Comparison of ENCODE assay signal across 32 cellular contexts in the genomic region with DNA sequence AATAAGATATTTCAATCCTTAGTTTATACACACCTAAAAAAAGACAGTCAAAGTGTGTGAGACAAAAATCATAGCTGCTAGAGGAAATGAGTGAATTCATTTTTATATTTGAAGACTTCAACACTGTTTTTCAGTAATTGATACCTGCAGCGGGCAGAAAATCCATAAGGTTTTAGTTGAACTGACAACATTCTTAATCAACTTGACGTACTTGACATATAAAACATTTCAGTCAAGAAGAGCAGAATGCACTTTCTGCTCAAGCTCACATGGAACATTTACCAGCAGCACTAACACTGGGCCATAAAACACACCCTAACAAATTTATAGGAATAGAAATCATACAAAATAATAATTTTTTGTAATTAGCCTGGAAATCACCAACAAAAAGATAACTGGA.
DNase-seq lines count a peak whose midpoint lies in the region; ATAC-seq, FAIRE-seq and TF ChIP-seq lines count a peak whose summit lies in the region.
"Had no signal": no experiment of that assay in that cellular context is flagged by ENCODE, and none has a peak within 500 bp of the region (broad histone marks: within the 10 kb centered on the region; RNA-seq: fewer than 3 reads in every experiment).

No MANE protein-coding gene starts in this region.

- H3K9ac ChIP-seq in neural cell (ENCODE audit: low read length), result no peak overlapping the region
- H3K9ac ChIP-seq: BLaER1; BLaER1 treated with 17β-estradiol and CSF1 and Interleukin-3, amounts not matched to agents 10 nM and 100 nM had no signal

- H3K9me2 ChIP-seq in neural cell (ENCODE audit: insufficient read depth, low read length), result no peaks in the 10 kb centered on the region

- no peak overlapping the region for H3K4me3 Mint-ChIP-seq in naive thymus-derived CD8-positive, alpha-beta T cell
- H3K4me3 Mint-ChIP-seq: B cell; CD14-positive monocyte; CD4-positive, alpha-beta memory T cell; CD4-positive, alpha-beta T cell; CD4-positive, CD25-positive, alpha-beta regulatory T cell; CD8-positive, alpha-beta memory T cell; CD8-positive, alpha-beta T cell had no signal

- ATAC-seq in naive thymus-derived CD8-positive, alpha-beta T cell, result no peak
- ATAC-seq: A549; CD8-positive, alpha-beta T cell had no signal

- H2AFZ ChIP-seq in neural cell (ENCODE audit: low read depth, low read length), result no peak overlapping the region

- peaks cover 0 to 26% (median 6%) of the 10 kb centered on the region in 9 donors for H3K9me3 Mint-ChIP-seq in naive thymus-derived CD8-positive, alpha-beta T cell
- H3K9me3 Mint-ChIP-seq: CD4-positive, alpha-beta T cell had no signal

- no peaks in the 10 kb centered on the region for H3K9me3 ChIP-seq in neural cell (ENCODE audit: low read length)
- H3K9me3 ChIP-seq: A549, BE2C, BLaER1, Caco-2 had no signal

- no peaks in the 10 kb centered on the region for H3K36me3 ChIP-seq in neural cell (ENCODE audit: insufficient read depth, low read length)
- H3K36me3 ChIP-seq: BE2C; BLaER1; BLaER1 treated with 17β-estradiol and CSF1 and Interleukin-3, amounts not matched to agents 10 nM and 100 nM had no signal

- no peak for TF ChIP-seq CTCF in D721Med (IDR thresholded peaks at IDR 0.05; ENCODE audit: insufficient read depth, missing control alignments)
- no peak for TF ChIP-seq CTCF in neural cell (IDR thresholded peaks at IDR 0.05; ENCODE audit: poor library complexity, severe bottlenecking)

- H3K27ac Mint-ChIP-seq in naive thymus-derived CD8-positive, alpha-beta T cell, result no peak overlapping the region
- H3K27ac Mint-ChIP-seq: B cell; CD14-positive monocyte; CD4-positive, alpha-beta memory T cell; CD4-positive, alpha-beta T cell; CD4-positive, CD25-positive, alpha-beta regulatory T cell; CD8-positive, alpha-beta memory T cell; CD8-positive, alpha-beta T cell had no signal

- TF ChIP-seq RAD21 in neural cell (conservative IDR thresholded peaks at IDR 0.05), result no peak

- H3K27me3 ChIP-seq in neural cell (ENCODE audit: insufficient read depth, low read depth, low read length), result no peaks in the 10 kb centered on the region
- H3K27me3 ChIP-seq: BE2C; BLaER1; BLaER1 treated with 17β-estradiol and CSF1 and Interleukin-3, amounts not matched to agents 10 nM and 100 nM had no signal

- POLR2A ChIA-PET in naive thymus-derived CD8-positive, alpha-beta T cell (lab: Charles Lee), result no interaction called here

- H3K36me3 Mint-ChIP-seq in naive thymus-derived CD8-positive, alpha-beta T cell, result no peaks in the 10 kb centered on the region
- H3K36me3 Mint-ChIP-seq: CD14-positive monocyte; CD4-positive, alpha-beta memory T cell; CD4-positive, CD25-positive, alpha-beta regulatory T cell; CD8-positive, alpha-beta memory T cell; CD8-positive, alpha-beta T cell had no signal

- H3F3A ChIP-seq in neural cell (ENCODE audit: insufficient read depth, low read length, poor library complexity, severe bottlenecking), result no peaks in the 10 kb centered on the region

- no peaks in the 10 kb centered on the region for H3K79me2 ChIP-seq in neural cell (replicated peaks; ENCODE audit: insufficient read depth, low read length)

- peak; percentile 74 for TF ChIP-seq EP300 in neural cell (conservative IDR thresholded peaks at IDR 0.05; ENCODE audit: poor library complexity, severe bottlenecking)

- no peak overlapping the region for H3K27ac ChIP-seq in neural cell (ENCODE audit: low read length)
- H3K27ac ChIP-seq: 22Rv1; A549; BLaER1; BLaER1 treated with 17β-estradiol and CSF1 and Interleukin-3, amounts not matched to agents 10 nM and 100 nM; C4-2B had no signal

- DNase-seq in D721Med (ENCODE audit: insufficient read length, low spot score), result no peak
- DNase-seq in naive thymus-derived CD8-positive, alpha-beta T cell, result no peak
- DNase-seq in activated effector memory CD4-positive, alpha-beta T cell treated with Interleukin-2 at 50 U/mL for 16 hours, result no peak
- DNase-seq: 8988T; ACHN; AML-193; BE2C; C1 segment of cervical spinal cord; Caco-2; Calu3; CD4-positive, alpha-beta memory T cell; CD4-positive, alpha-beta T cell; CD4-positive, CD25-positive, alpha-beta regulatory T cell; CD8-positive, alpha-beta memory T cell; CD8-positive, alpha-beta T cell; COR-L47; DMS 273 treated with DMSO at 0.1 percent for 48 hours; DMS153; DMS53; DMS79; DMS79 treated with DMSO at 0.1 percent for 48 hours; DND-41; EL had no signal

- peak; percentile 25 for FAIRE-seq in D721Med (lab: Jason Lieb, UNC)
- FAIRE-seq: A204.1, A549 had no signal

- no peak overlapping the region for H3K4me2 ChIP-seq in neural cell (ENCODE audit: low read length)
- H3K4me2 ChIP-seq: A549; BLaER1; BLaER1 treated with 17β-estradiol and CSF1 and Interleukin-3, amounts not matched to agents 10 nM and 100 nM had no signal

- no peaks in the 10 kb centered on the region for H3K27me3 Mint-ChIP-seq in naive thymus-derived CD8-positive, alpha-beta T cell
- H3K27me3 Mint-ChIP-seq: B cell; CD4-positive, alpha-beta memory T cell; CD4-positive, alpha-beta T cell; CD4-positive, CD25-positive, alpha-beta regulatory T cell; CD8-positive, alpha-beta memory T cell had no signal

- H3K4me1 Mint-ChIP-seq in naive thymus-derived CD8-positive, alpha-beta T cell, result no peaks in the 10 kb centered on the region
- H3K4me1 Mint-ChIP-seq: B cell; CD14-positive monocyte; CD4-positive, alpha-beta memory T cell; CD4-positive, CD25-positive, alpha-beta regulatory T cell; CD8-positive, alpha-beta memory T cell had no signal

- H3K4me3 ChIP-seq in neural cell (ENCODE audit: low read length), result no peak overlapping the region
- H3K4me3 ChIP-seq: A549; BLaER1; BLaER1 treated with 17β-estradiol and CSF1 and Interleukin-3, amounts not matched to agents 10 nM and 100 nM had no signal

- no peaks in the 10 kb centered on the region for H4K20me1 ChIP-seq in neural cell (ENCODE audit: insufficient read depth)
- H4K20me1 ChIP-seq: BLaER1; BLaER1 treated with 17β-estradiol and CSF1 and Interleukin-3, amounts not matched to agents 10 nM and 100 nM had no signal

TF ChIP-seq in neural cell, 6 proteins besides CTCF, POLR2A, EP300 and RAD21:
- TF ChIP-seq MXI1 (conservative IDR thresholded peaks at IDR 0.05; ENCODE audit: poor library complexity, severe bottlenecking) (no peak), SMC3 (conservative IDR thresholded peaks at IDR 0.05; ENCODE audit: poor library complexity) (no peak), POLR2AphosphoS5 (IDR thresholded peaks at IDR 0.05) (peak; percentile 51), EZH2 (IDR thresholded peaks at IDR 0.05; ENCODE audit: borderline replicate concordance, insufficient read depth, low read length, poor library complexity, severe bottlenecking) (no peak), TAF1 (IDR thresholded peaks at IDR 0.05; ENCODE audit: low read depth) (no peak)
- TF ChIP-seq, protein P1, sequence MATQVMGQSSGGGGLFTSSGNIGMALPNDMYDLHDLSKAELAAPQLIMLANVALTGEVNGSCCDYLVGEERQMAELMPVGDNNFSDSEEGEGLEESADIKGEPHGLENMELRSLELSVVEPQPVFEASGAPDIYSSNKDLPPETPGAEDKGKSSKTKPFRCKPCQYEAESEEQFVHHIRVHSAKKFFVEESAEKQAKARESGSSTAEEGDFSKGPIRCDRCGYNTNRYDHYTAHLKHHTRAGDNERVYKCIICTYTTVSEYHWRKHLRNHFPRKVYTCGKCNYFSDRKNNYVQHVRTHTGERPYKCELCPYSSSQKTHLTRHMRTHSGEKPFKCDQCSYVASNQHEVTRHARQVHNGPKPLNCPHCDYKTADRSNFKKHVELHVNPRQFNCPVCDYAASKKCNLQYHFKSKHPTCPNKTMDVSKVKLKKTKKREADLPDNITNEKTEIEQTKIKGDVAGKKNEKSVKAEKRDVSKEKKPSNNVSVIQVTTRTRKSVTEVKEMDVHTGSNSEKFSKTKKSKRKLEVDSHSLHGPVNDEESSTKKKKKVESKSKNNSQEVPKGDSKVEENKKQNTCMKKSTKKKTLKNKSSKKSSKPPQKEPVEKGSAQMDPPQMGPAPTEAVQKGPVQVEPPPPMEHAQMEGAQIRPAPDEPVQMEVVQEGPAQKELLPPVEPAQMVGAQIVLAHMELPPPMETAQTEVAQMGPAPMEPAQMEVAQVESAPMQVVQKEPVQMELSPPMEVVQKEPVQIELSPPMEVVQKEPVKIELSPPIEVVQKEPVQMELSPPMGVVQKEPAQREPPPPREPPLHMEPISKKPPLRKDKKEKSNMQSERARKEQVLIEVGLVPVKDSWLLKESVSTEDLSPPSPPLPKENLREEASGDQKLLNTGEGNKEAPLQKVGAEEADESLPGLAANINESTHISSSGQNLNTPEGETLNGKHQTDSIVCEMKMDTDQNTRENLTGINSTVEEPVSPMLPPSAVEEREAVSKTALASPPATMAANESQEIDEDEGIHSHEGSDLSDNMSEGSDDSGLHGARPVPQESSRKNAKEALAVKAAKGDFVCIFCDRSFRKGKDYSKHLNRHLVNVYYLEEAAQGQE (IDR thresholded peaks at IDR 0.05; ENCODE audit: borderline replicate concordance), result no peak
